8 cellular contexts compared by ENCODE assay signal in the genomic region with DNA sequence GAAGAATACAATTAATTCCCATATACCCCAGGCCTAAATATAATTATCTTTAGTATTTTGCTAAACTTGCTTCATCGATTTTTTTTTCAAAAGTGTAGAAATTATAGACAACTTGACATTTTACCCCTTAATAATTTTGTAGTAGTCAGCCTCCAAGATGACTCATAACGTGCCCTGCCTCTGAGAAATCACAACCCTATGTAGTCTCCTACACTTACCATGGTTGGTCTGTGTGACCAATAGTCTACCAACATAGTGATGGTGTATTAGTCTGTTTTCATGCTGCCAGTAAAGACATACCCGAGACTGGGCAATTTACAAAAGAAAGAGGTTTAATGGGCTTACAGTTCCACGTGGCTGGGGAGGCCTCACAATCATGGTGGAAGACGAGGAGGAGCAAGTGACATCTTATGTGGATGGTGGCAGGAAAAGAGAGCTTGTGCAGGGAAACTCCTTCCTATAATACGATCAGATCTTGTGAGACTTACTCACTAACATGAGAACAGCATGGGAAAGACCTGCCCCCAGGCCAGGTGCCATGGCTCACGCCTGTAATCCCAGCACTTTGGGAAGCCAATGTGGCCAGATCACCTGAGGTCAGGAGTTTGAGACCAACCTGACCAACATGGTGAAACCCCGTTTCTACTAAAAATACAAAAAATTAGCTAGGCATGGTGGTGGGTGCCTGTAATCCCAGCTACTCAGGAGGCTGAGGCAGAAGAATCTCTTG. TPM values are rescaled to one million over a fixed set of nuclear protein-coding genes. Genes with fewer than 3 reads are reported as not detected.
DNase-seq lines count a peak whose midpoint lies in the region; ATAC-seq and TF ChIP-seq lines count a peak whose summit lies in the region.
"Not testable (repeated sequence)": the region's sequence is repeated elsewhere in the genome, so short reads cannot be mapped to it uniquely, and the experiment has no call there.

No MANE protein-coding gene starts in this region.

- ATAC-seq in GM18498 (IDR thresholded peaks at IDR 0.05; ENCODE audit: unreplicated experiment) (peak; percentile 53), GM19463 (IDR thresholded peaks at IDR 0.05; ENCODE audit: unreplicated experiment) (peak; percentile 48), HG02571 (IDR thresholded peaks at IDR 0.05; ENCODE audit: unreplicated experiment) (peak; percentile 58), HG03354 (IDR thresholded peaks at IDR 0.05; ENCODE audit: poor library complexity, severe bottlenecking, unreplicated experiment) (peak; percentile 56)
- not testable (repeated sequence) for ATAC-seq in Panc1
- peak; percentile 80 for ATAC-seq in stimulated activated naive CD8-positive, alpha-beta T cell treated with anti-CD3 and anti-CD28 coated beads, Interleukin-15, amount 100 ng/mL, for 72 hours

- not testable (repeated sequence) for BruUV-seq in Panc1 (replicated peaks; lab: Mats Ljungman, UMichigan)

- not testable (repeated sequence) for H3K4me3 Mint-ChIP-seq in stimulated activated naive CD8-positive, alpha-beta T cell treated with anti-CD3 and anti-CD28 coated beads, Interleukin-15, amount 100 ng/mL, for 72 hours

- DNase-seq in Panc1 (ENCODE audit: low read depth, low spot score); stimulated activated naive CD8-positive, alpha-beta T cell treated with anti-CD3 and anti-CD28 coated beads, Interleukin-15, amount 100 ng/mL, for 72 hours: not testable (repeated sequence)
- DNase-seq in amniotic epithelial cell (ENCODE audit: low read depth) (peak; percentile 17), iris pigment epithelial cell (ENCODE audit: low read depth) (peak; percentile 48)

- POLR2A ChIA-PET in Panc1 (lab: Charles Lee): not testable (repeated sequence)

- peaks cover 39% of the 10 kb centered on the region for H3K27me3 Mint-ChIP-seq in stimulated activated naive CD8-positive, alpha-beta T cell treated with anti-CD3 and anti-CD28 coated beads, Interleukin-15, amount 100 ng/mL, for 72 hours

- H3K36me3 ChIP-seq in Panc1 (ENCODE audit: control insufficient read depth, insufficient read depth, low read length): not testable (repeated sequence)

- not testable (repeated sequence) for H3K27me3 ChIP-seq in Panc1 (ENCODE audit: control insufficient read depth, insufficient read depth, low read length)

- peak overlapping the region; percentile 80 for H3K27ac ChIP-seq in Panc1 (ENCODE audit: low read length)

- not testable (repeated sequence) for H3K27ac Mint-ChIP-seq in stimulated activated naive CD8-positive, alpha-beta T cell treated with anti-CD3 and anti-CD28 coated beads, Interleukin-15, amount 100 ng/mL, for 72 hours

- H3K4me3 ChIP-seq in Panc1 (ENCODE audit: low read depth in 2 of 2, low read length in 2 of 2): not testable (repeated sequence)

- in situ Hi-C loops in Panc1 (cut with HindIII; ENCODE audit: low pct_unique_long_range_greater_than_20kb, low sequenced_read_pairs): not testable (repeated sequence)

- peaks cover 25% of the 10 kb centered on the region for H3K4me1 ChIP-seq in Panc1 (ENCODE audit: control insufficient read depth, insufficient read depth, low read length)

- peaks cover 12% of the 10 kb centered on the region for H3K4me1 Mint-ChIP-seq in stimulated activated naive CD8-positive, alpha-beta T cell treated with anti-CD3 and anti-CD28 coated beads, Interleukin-15, amount 100 ng/mL, for 72 hours

- CTCF ChIA-PET in Panc1 (lab: Charles Lee): not testable (repeated sequence)

- not testable (repeated sequence) for H3K9me3 Mint-ChIP-seq in stimulated activated naive CD8-positive, alpha-beta T cell treated with anti-CD3 and anti-CD28 coated beads, Interleukin-15, amount 100 ng/mL, for 72 hours

- intact Hi-C loops in Panc1 (cut with micrococcal nuclease; ENCODE audit: unreplicated experiment): not testable (repeated sequence)

- H3K9me3 ChIP-seq in Panc1 (ENCODE audit: control insufficient read depth, insufficient read depth, low read depth, low read length): not testable (repeated sequence)

- TF ChIP-seq CTCF in Panc1 (IDR thresholded peaks at IDR 0.05): not testable (repeated sequence)

RNA-seq across cellular contexts. Expression of a gene that starts 3.3 kb away (rescaled TPM):
- 43.2 TPM for total RNA-seq in Panc1 (2021; ENCODE audit: unreplicated experiment)
- 68.8 TPM for polyA plus RNA-seq in Panc1 (2012; ENCODE audit: insufficient read length)

RNA-seq across cellular contexts. Expression of a gene that starts 42.5 kb away (rescaled TPM):
- 172 TPM for total RNA-seq in Panc1 (2021; ENCODE audit: unreplicated experiment)
- polyA plus RNA-seq in Panc1 (2012; ENCODE audit: insufficient read length): 88.2 TPM
